In the genomic region with DNA sequence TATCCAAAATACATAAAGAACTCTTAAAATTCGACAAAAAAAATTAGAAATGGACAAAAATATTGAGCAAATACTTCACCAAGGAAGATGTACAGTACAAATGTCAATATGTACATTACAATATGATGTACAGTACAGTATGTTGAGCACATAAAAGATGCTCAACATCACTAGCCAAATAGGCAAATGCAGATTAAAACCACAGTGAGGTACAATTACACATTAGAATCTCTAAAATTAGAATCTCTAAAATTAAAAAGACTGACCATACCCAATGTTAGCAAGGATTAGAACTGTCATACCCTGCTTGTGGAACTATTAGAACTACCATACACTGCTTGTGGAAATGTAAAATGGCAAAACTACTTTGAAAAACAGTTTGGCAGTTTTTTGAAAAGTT, we compare ENCODE assay signal across 29 cellular contexts.
"Had no signal": no experiment of that assay in that cellular context is flagged by ENCODE, and none has a peak within 500 bp of the region (broad histone marks: within the 10 kb centered on the region; RNA-seq: fewer than 3 reads in every experiment).

No MANE protein-coding gene starts in this region.

- H3K9me3 ChIP-seq: body of pancreas had no signal

- H3K27me3 ChIP-seq: adrenal gland, body of pancreas, esophagus muscularis mucosa, gastrocnemius medialis, heart left ventricle had no signal

- H3K36me3 ChIP-seq: adrenal gland, esophagus muscularis mucosa, gastrocnemius medialis, heart left ventricle had no signal

- DNase-seq: activated CD4-positive, alpha-beta memory T cell treated with anti-CD3 and anti-CD28 coated beads for 36 hours; activated CD4-positive, alpha-beta T cell treated with anti-CD3 and anti-CD28 coated beads for 36 hours; activated CD4-positive, alpha-beta T cell treated with anti-CD3 and anti-CD28 coated beads, Interleukin-2, amount 10 ng/mL, durations not matched to agents 24 days and 14 days; activated CD4-positive, CD25-positive, alpha-beta regulatory T cell; activated CD4-positive, CD25-positive, alpha-beta regulatory T cell treated with anti-CD3 and anti-CD28 coated beads, Interleukin-2, amount 50 U/mL, for 72 hours; activated CD8-positive, alpha-beta memory T cell treated with anti-CD3 and anti-CD28 coated beads, Interleukin-2, amount 10 ng/mL, durations not matched to agents 7 days and 5 days; activated CD8-positive, alpha-beta memory T cell treated with anti-CD3 and anti-CD28 coated beads, Interleukin-2, amount 50 U/mL, for 4 hours; activated CD8-positive, alpha-beta T cell treated with anti-CD3 and anti-CD28 coated beads, Interleukin-2, amount 10 ng/mL, durations not matched to agents 7 days and 5 days; activated naive CD4-positive, alpha-beta T cell treated with anti-CD3 and anti-CD28 coated beads for 36 hours; activated naive CD8-positive, alpha-beta T cell treated with anti-CD3 and anti-CD28 coated beads for 36 hours; activated naive CD8-positive, alpha-beta T cell treated with anti-CD3 and anti-CD28 coated beads, Interleukin-2, amount 50 U/mL, for 24 hours; activated T-cell treated with anti-CD3 and anti-CD28 coated beads, Interleukin-2, amount 50 U/mL, for 1 hour; activated T-cell treated with anti-CD3 and anti-CD28 coated beads, Interleukin-2, amount 50 U/mL, for 48 hours; adrenal gland; amygdala; aorta; body of pancreas; caudate nucleus; cortex of kidney; dermis blood vessel endothelial cell; effector CD4-positive, alpha-beta T cell; effector memory CD8-positive, alpha-beta T cell; erythroblast; foreskin keratinocyte; gastrocnemius medialis; glutamatergic neuron; heart left ventricle had no signal

- ATAC-seq: activated CD4-positive, alpha-beta T cell treated with anti-CD3 and anti-CD28 coated beads for 36 hours; activated CD8-positive, alpha-beta memory T cell treated with anti-CD3 and anti-CD28 coated beads, Interleukin-2, amount 10 ng/mL, durations not matched to agents 7 days and 5 days; activated CD8-positive, alpha-beta T cell treated with anti-CD3 and anti-CD28 coated beads, Interleukin-2, amount 10 ng/mL, durations not matched to agents 7 days and 5 days; activated naive CD8-positive, alpha-beta T cell treated with anti-CD3 and anti-CD28 coated beads, Interleukin-2, amount 50 U/mL, for 24 hours; body of pancreas; effector memory CD8-positive, alpha-beta T cell; foreskin keratinocyte; gastrocnemius medialis; heart left ventricle had no signal

- H3K4me1 ChIP-seq: adrenal gland, body of pancreas, foreskin keratinocyte, gastrocnemius medialis, heart left ventricle had no signal

- FAIRE-seq: colon had no signal

- H3K27ac ChIP-seq: adrenal gland, body of pancreas, esophagus muscularis mucosa, foreskin keratinocyte, gastrocnemius medialis, heart left ventricle had no signal

- H3K4me3 ChIP-seq: adrenal gland, body of pancreas, esophagus muscularis mucosa, gastrocnemius medialis, heart left ventricle had no signal
